19 cellular contexts compared by ENCODE assay signal in the genomic region with DNA sequence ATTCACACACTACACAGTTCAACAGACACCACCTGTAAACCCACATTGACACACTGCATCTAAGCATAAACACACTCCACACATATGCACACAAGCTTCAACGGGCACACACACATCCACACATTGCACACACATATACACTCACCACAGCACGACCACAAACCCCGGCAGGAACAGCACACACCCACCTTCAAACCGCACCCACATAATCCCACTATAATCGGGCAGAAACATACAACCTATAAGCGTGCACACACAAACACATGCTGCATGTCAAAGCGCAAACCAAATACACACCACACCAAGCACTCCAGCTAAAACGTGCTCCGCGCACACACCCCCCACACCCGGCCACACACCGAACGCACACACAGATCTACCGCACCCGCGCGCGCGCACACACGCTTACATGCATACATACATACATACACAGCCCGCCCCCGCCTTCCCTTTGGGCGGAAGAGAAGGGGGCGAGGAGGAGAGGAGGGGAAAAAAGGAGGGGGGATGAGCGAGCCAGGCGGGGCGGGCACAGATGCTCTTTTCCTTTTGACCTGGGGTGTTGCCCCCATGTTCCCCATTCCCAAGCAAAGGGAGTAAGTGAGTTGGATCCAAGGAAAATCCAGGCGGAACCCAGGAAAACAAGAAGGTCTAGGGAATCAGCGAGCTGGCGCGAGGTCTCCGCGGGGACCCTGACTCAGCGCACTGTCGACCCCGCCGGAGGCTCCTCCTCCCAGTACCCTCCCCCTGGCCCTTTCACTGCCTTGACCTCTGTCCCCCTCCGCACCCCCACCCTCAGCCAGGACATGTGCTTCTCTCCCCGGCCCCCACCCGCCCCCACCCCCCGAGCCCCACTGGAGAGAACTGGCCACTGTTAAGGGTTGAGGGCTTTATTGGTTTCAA. TPM values are rescaled to one million over a fixed set of nuclear protein-coding genes. Genes with fewer than 3 reads are reported as not detected.
A peak's percentile ranks its signal among the peaks of the same experiment; 100 is the strongest.
DNase-seq lines count a peak whose midpoint lies in the region; ATAC-seq, FAIRE-seq and TF ChIP-seq lines count a peak whose summit lies in the region.
"Had no signal": no experiment of that assay in that cellular context is flagged by ENCODE, and none has a peak within 500 bp of the region (broad histone marks: within the 10 kb centered on the region; RNA-seq: fewer than 3 reads in every experiment).

No MANE protein-coding gene starts in this region.

- H3K4me1 Mint-ChIP-seq in astrocyte (ENCODE audit: low read depth, unreplicated experiment): no peaks in the 10 kb centered on the region
- no peaks in the 10 kb centered on the region for H3K4me1 Mint-ChIP-seq in effector memory CD8-positive, alpha-beta T cell (ENCODE audit: low read depth in 2 of 2)
- H3K4me1 Mint-ChIP-seq: activated naive CD4-positive, alpha-beta T cell treated with anti-CD3 and anti-CD28 coated beads, Interleukin-2, amount 50 U/mL, for 24 hours; B cell; T-cell had no signal

- H3K9me3 ChIP-seq in astrocyte (ENCODE audit: insufficient read depth, low read depth, low read length): no peaks in the 10 kb centered on the region
- H3K9me3 ChIP-seq: ovary, upper lobe of right lung had no signal

- no peaks in the 10 kb centered on the region for H4K20me1 ChIP-seq in astrocyte (ENCODE audit: insufficient read depth, low read length)

- no peak for ATAC-seq in effector memory CD8-positive, alpha-beta T cell (replicated peaks)
- ATAC-seq: T-cell, upper lobe of right lung had no signal

- H3K9me3 Mint-ChIP-seq in astrocyte (ENCODE audit: unreplicated experiment): no peaks in the 10 kb centered on the region
- no peaks in the 10 kb centered on the region for H3K9me3 Mint-ChIP-seq in effector memory CD8-positive, alpha-beta T cell
- H3K9me3 Mint-ChIP-seq: activated naive CD4-positive, alpha-beta T cell treated with anti-CD3 and anti-CD28 coated beads, Interleukin-2, amount 50 U/mL, for 24 hours; activated T-cell treated with anti-CD3 and anti-CD28 coated beads, Interleukin-2, amount 50 U/mL, for 4 hours; HFFc6; T-cell had no signal

- no peak overlapping the region for H3K4me3 Mint-ChIP-seq in astrocyte (ENCODE audit: unreplicated experiment)
- H3K4me3 Mint-ChIP-seq in effector memory CD8-positive, alpha-beta T cell: no peak overlapping the region
- H3K4me3 Mint-ChIP-seq: activated naive CD4-positive, alpha-beta T cell treated with anti-CD3 and anti-CD28 coated beads, Interleukin-2, amount 50 U/mL, for 24 hours; activated T-cell treated with anti-CD3 and anti-CD28 coated beads, Interleukin-2, amount 50 U/mL, for 4 hours; B cell; HFFc6; T-cell had no signal

- no peaks in the 10 kb centered on the region for H3K36me3 Mint-ChIP-seq in astrocyte (ENCODE audit: low read depth, unreplicated experiment)
- H3K36me3 Mint-ChIP-seq in effector memory CD8-positive, alpha-beta T cell (ENCODE audit: insufficient read depth): no peaks in the 10 kb centered on the region
- H3K36me3 Mint-ChIP-seq: activated naive CD4-positive, alpha-beta T cell treated with anti-CD3 and anti-CD28 coated beads, Interleukin-2, amount 50 U/mL, for 24 hours; T-cell had no signal

- FAIRE-seq in astrocyte (lab: Jason Lieb, UNC): no peak
- FAIRE-seq: colon, G401.6 had no signal

- no peaks in the 10 kb centered on the region for H3K79me2 ChIP-seq in astrocyte (ENCODE audit: insufficient read depth, low read length)

- peak; percentile 4 for DNase-seq in stimulated activated CD4-positive, alpha-beta T cell treated with anti-CD3 and anti-CD28 coated beads, Interleukin-4, amount 100 ng/mL, for 1 hour
- no peak for DNase-seq in stimulated activated CD4-positive, alpha-beta T cell treated with anti-CD3 and anti-CD28 coated beads, Interleukin-1b, Interleukin-23, amount 100 ng/mL, for 48 hours
- DNase-seq in astrocyte (ENCODE audit: low read depth): no peak
- DNase-seq in iPS-NIHi7 (ENCODE audit: extremely low spot score): peak; percentile 70
- DNase-seq in effector memory CD8-positive, alpha-beta T cell: no peak
- no peak for DNase-seq in GOT3 (lab: John Stamatoyannopoulos, UW)
- DNase-seq in AG08396 (ENCODE audit: low spot score): no peak
- DNase-seq: activated CD4-positive, alpha-beta T cell treated with anti-CD3 and anti-CD28 coated beads, Interleukin-2, amount 50 U/mL, for 4 hours; activated T-cell treated with anti-CD3 and anti-CD28 coated beads, Interleukin-2, amount 50 U/mL, for 4 hours; HFFc6; ovary; T-cell; upper lobe of right lung had no signal

- no peak for TF ChIP-seq CTCF in astrocyte (IDR thresholded peaks at IDR 0.05; ENCODE audit: insufficient read depth, low read depth, low read length)

- H3K27me3 ChIP-seq in astrocyte (ENCODE audit: insufficient read depth, low read length): peaks cover 6% of the 10 kb centered on the region
- H3K27me3 ChIP-seq: ovary had no signal

- peaks cover 60% of the 10 kb centered on the region for H3K27me3 Mint-ChIP-seq in astrocyte (ENCODE audit: low read depth, unreplicated experiment)
- H3K27me3 Mint-ChIP-seq in effector memory CD8-positive, alpha-beta T cell: peaks cover 10 to 20% of the 10 kb centered on the region in 2 donors

- no peak overlapping the region for H3K27ac ChIP-seq in astrocyte (ENCODE audit: low read depth, low read length)
- H3K27ac ChIP-seq: ovary, upper lobe of right lung had no signal

- no peak overlapping the region for H3K4me3 ChIP-seq in astrocyte (ENCODE audit: insufficient read depth, low read depth, low read length)
- H3K4me3 ChIP-seq: ovary, upper lobe of right lung had no signal

- no peaks in the 10 kb centered on the region for H3K36me3 ChIP-seq in astrocyte (ENCODE audit: insufficient read depth, low read length)
- H3K36me3 ChIP-seq: ovary, upper lobe of right lung had no signal

- H3K27ac Mint-ChIP-seq in astrocyte (ENCODE audit: unreplicated experiment): no peak overlapping the region
- no peak overlapping the region for H3K27ac Mint-ChIP-seq in effector memory CD8-positive, alpha-beta T cell
- H3K27ac Mint-ChIP-seq: activated naive CD4-positive, alpha-beta T cell treated with anti-CD3 and anti-CD28 coated beads, Interleukin-2, amount 50 U/mL, for 24 hours; B cell; HFFc6; T-cell had no signal

- no peaks in the 10 kb centered on the region for H3K4me1 ChIP-seq in astrocyte (ENCODE audit: insufficient read depth, low read length)
- H3K4me1 ChIP-seq: upper lobe of right lung had no signal

- H3K9ac ChIP-seq in astrocyte (ENCODE audit: low read length): no peak overlapping the region

- no peak overlapping the region for H2AFZ ChIP-seq in astrocyte (ENCODE audit: low read depth, low read length)

- H3K4me2 ChIP-seq in astrocyte (ENCODE audit: low read length): peak overlapping the region; percentile 19

RNA-seq across cellular contexts. Expression of gene ARHGAP36, which starts 9.9 kb away (rescaled TPM):
- not detected in 2 replicates for total RNA-seq in astrocyte
- total RNA-seq: activated T-cell treated with anti-CD3 and anti-CD28 coated beads, Interleukin-2, amount 50 U/mL, for 4 hours; B cell; HFFc6; HT-29; liver; T-cell; upper lobe of right lung had no signal

Comparison
In these comparisons a context has a peak if more than half of its experiments do, and no peak if none do; other contexts are left out.
1. DNase-seq: peak in stimulated activated CD4-positive, alpha-beta T cell treated with anti-CD3 and anti-CD28 coated beads, Interleukin-4, amount 100 ng/mL, for 1 hour (single experiment) and iPS-NIHi7 (single experiment); none in stimulated activated CD4-positive, alpha-beta T cell treated with anti-CD3 and anti-CD28 coated beads, Interleukin-1b, Interleukin-23, amount 100 ng/mL, for 48 hours (single experiment), astrocyte (single experiment), effector memory CD8-positive, alpha-beta T cell (0 of 3), GOT3 (single experiment) and AG08396 (single experiment).